8 cellular contexts compared by ENCODE assay signal in the genomic region with DNA sequence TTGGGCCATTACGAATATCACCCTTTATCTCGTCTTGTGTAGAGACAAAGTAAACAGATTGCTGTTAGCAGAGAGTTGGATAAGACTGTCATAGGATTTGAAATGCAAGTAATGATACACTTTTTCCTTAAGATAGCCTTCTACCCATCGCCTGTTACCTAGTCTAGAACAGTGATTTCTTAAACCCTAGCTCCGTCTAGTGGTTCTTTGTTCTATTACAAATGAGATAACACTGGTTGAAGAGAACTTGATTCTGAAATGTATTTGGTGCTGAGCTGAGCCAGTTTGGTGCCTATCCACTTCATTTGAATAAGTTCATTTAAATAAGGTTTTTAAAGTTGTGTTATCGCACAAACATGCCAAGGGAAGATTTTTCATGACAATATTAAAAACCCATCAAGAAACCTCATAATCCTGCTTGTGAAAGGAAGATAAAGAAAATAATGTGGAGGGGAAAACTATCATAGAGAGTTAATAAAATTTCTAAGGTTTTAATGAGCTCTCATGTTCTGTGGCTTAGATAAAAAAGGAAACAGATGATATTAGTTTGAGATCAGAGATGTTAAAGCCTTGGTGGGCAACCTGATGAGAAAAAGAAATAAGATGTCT. TPM values are rescaled to one million over a fixed set of nuclear protein-coding genes. Genes with fewer than 3 reads are reported as not detected.
A peak's percentile ranks its signal among the peaks of the same experiment; 100 is the strongest.
DNase-seq lines count a peak whose midpoint lies in the region; ATAC-seq and TF ChIP-seq lines count a peak whose summit lies in the region.

No MANE protein-coding gene starts in this region.

- peak; percentile 21 for DNase-seq in GF-D8 (lab: John Stamatoyannopoulos, UW)
- peak; percentile 25 for DNase-seq in KG1 (lab: John Stamatoyannopoulos, UW)
- peak; percentile 74 for DNase-seq in RKO (ENCODE audit: low spot score)
- DNase-seq in esophagus muscularis mucosa (ENCODE audit: extremely low spot score): no peak
- no peak for DNase-seq in nephron progenitor cell
- no peak for DNase-seq in activated CD4-positive, alpha-beta T cell treated with anti-CD3 and anti-CD28 coated beads for 1 hour

- intact Hi-C loops in esophagus muscularis mucosa (cut with DNase I): loop anchor here (2.0 kb wide), 2 partner anchors 687 to 729 kb away; no protein-coding TSS in a partner anchor

- no peak overlapping the region for H3K27ac Mint-ChIP-seq in nephron progenitor cell

- TF ChIP-seq CTCF in esophagus muscularis mucosa (IDR thresholded peaks at IDR 0.05) (peak; percentile 37 to 65 (median 50)), nephron progenitor cell (IDR thresholded peaks at IDR 0.05) (peak; percentile 51)

- peaks cover 0 to 46% (median 14%) of the 10 kb centered on the region in 4 donors for H3K27me3 ChIP-seq in esophagus muscularis mucosa

- no peak for ATAC-seq in GM21825 (IDR thresholded peaks at IDR 0.05; ENCODE audit: unreplicated experiment)
- ATAC-seq in HG03378 (IDR thresholded peaks at IDR 0.05; ENCODE audit: unreplicated experiment): no peak

- 29% methylated on average over 5 of the region's 5 CpGs for WGBS in esophagus muscularis mucosa

- TF ChIP-seq EP300 in esophagus muscularis mucosa (IDR thresholded peaks at IDR 0.05): no peak

- H3K27ac ChIP-seq in esophagus muscularis mucosa (replicated peaks in 1 of 4): no peak overlapping the region

- peaks cover 54% of the 10 kb centered on the region for H3K27me3 Mint-ChIP-seq in nephron progenitor cell (ENCODE audit: low read depth, poor library complexity)

- peaks cover 6% of the 10 kb centered on the region for H3K9me3 Mint-ChIP-seq in nephron progenitor cell

- TF ChIP-seq POLR2A in esophagus muscularis mucosa (IDR thresholded peaks at IDR 0.05; ENCODE audit: low read depth): no peak

- no peaks in the 10 kb centered on the region for H3K4me1 Mint-ChIP-seq in nephron progenitor cell

- H3K4me1 ChIP-seq in esophagus muscularis mucosa: peaks cover 7 to 22% (median 20%) of the 10 kb centered on the region in 4 donors

- H3K4me3 Mint-ChIP-seq in nephron progenitor cell: no peak overlapping the region

- peaks cover 4% of the 10 kb centered on the region for H3K36me3 Mint-ChIP-seq in nephron progenitor cell (ENCODE audit: low read depth)

- H3K36me3 ChIP-seq in esophagus muscularis mucosa: no peaks in the 10 kb centered on the region

- no peak overlapping the region for H3K4me3 ChIP-seq in esophagus muscularis mucosa

- no peaks in the 10 kb centered on the region for H3K9me3 ChIP-seq in esophagus muscularis mucosa

RNA-seq across cellular contexts. Expression of gene KCNH1, which starts 1.5 kb away (rescaled TPM):
- total RNA-seq in esophagus muscularis mucosa: under 1 TPM; 0.11 to 0.78 (median 0.46) TPM

Comparison
In these comparisons a context has a peak if more than half of its experiments do, and no peak if none do; other contexts are left out.
1. DNase-seq: peak in GF-D8 (single experiment), KG1 (single experiment) and RKO (single experiment); none in esophagus muscularis mucosa (single experiment), nephron progenitor cell (single experiment) and activated CD4-positive, alpha-beta T cell treated with anti-CD3 and anti-CD28 coated beads for 1 hour (single experiment).